Comparison of ENCODE assay signal across 22 cellular contexts in genomic region chr7:90771281-90771680, GRCh38.
DNase-seq lines count a peak whose midpoint lies in the region; ATAC-seq and TF ChIP-seq lines count a peak whose summit lies in the region.
"Had no signal": no experiment of that assay in that cellular context is flagged by ENCODE, and none has a peak within 500 bp of the region (broad histone marks: within the 10 kb centered on the region; RNA-seq: fewer than 3 reads in every experiment).

No MANE protein-coding gene starts in this region.

- H3K4me3 ChIP-seq in AG10803 (ENCODE audit: low read length) (no peak overlapping the region), choroid plexus epithelial cell (ENCODE audit: low read depth, low read length) (no peak overlapping the region), A673 (ENCODE audit: low read depth, low read length, poor library complexity, severe bottlenecking) (no peak overlapping the region)
- H3K4me3 ChIP-seq: A549, ascending aorta, esophagus muscularis mucosa, heart right ventricle, left ventricle myocardium inferior had no signal

- intact Hi-C loops in A673 (cut with micrococcal nuclease; ENCODE audit: unreplicated experiment), result no loop called here

- H3K4me1 ChIP-seq in A673 (ENCODE audit: insufficient read depth, low read length, poor library complexity, severe bottlenecking), result peaks cover 52% of the 10 kb centered on the region
- H3K4me1 ChIP-seq: A549, ascending aorta, esophagus muscularis mucosa had no signal

- peaks cover 1% of the 10 kb centered on the region for H3K27me3 Mint-ChIP-seq in HFFc6 (ENCODE audit: insufficient read depth)
- H3K27me3 Mint-ChIP-seq in nephron (ENCODE audit: low read depth), result no peaks in the 10 kb centered on the region
- H3K27me3 Mint-ChIP-seq: CD4-positive, alpha-beta T cell had no signal

- peaks cover 40% of the 10 kb centered on the region for H3K4me1 Mint-ChIP-seq in HFFc6 (ENCODE audit: low read depth)
- peaks cover 58% of the 10 kb centered on the region for H3K4me1 Mint-ChIP-seq in nephron

- ATAC-seq in GM21737 (IDR thresholded peaks at IDR 0.05; ENCODE audit: unreplicated experiment), result no peak
- ATAC-seq: A549, heart right ventricle had no signal

- H3K36me3 Mint-ChIP-seq in HFFc6 (ENCODE audit: low read depth) (peaks cover 26% of the 10 kb centered on the region), nephron (ENCODE audit: low read depth) (peaks cover 17% of the 10 kb centered on the region)

- H3K9me3 Mint-ChIP-seq in HFFc6 (peaks cover 16% of the 10 kb centered on the region), nephron (no peaks in the 10 kb centered on the region)

- POLR2A ChIA-PET in A673 (lab: Charles Lee; ENCODE audit: low non-redundant PET), result no interaction called here

- peak overlapping the region; percentile 10 for H3K27ac Mint-ChIP-seq in HFFc6
- H3K27ac Mint-ChIP-seq in nephron, result peak overlapping the region; percentile 14 to 37 (median 29)
- H3K27ac Mint-ChIP-seq: CD4-positive, alpha-beta T cell had no signal

- no peaks in the 10 kb centered on the region for H3K27me3 ChIP-seq in A673 (replicated peaks; ENCODE audit: insufficient read depth, low read depth, low read length, poor library complexity)
- H3K27me3 ChIP-seq: ascending aorta, esophagus muscularis mucosa, heart right ventricle had no signal

- no peak overlapping the region for H3K27ac ChIP-seq in A673 (ENCODE audit: low read depth, low read length, poor library complexity, severe bottlenecking)
- H3K27ac ChIP-seq: A549, ascending aorta, esophagus muscularis mucosa, heart right ventricle, left ventricle myocardium inferior had no signal

- peaks cover 3% of the 10 kb centered on the region for H3K36me3 ChIP-seq in A673 (ENCODE audit: insufficient read depth, low read length, poor library complexity, severe bottlenecking)
- H3K36me3 ChIP-seq: ascending aorta, esophagus muscularis mucosa had no signal

- H3K4me3 Mint-ChIP-seq in HFFc6 (no peak overlapping the region), nephron (no peak overlapping the region)
- H3K4me3 Mint-ChIP-seq: CD4-positive, alpha-beta T cell had no signal

- peak; percentile 74 for DNase-seq in AG10803 (ENCODE audit: low read depth)
- peak; percentile 60 for DNase-seq in HFFc6
- DNase-seq in choroid plexus epithelial cell (ENCODE audit: low read depth), result peak; percentile 83
- DNase-seq in occipital lobe (lab: John Stamatoyannopoulos, UW), result no peak
- no peak for DNase-seq in GM20000 (ENCODE audit: low spot score)
- no peak for DNase-seq in A673 (ENCODE audit: low spot score)
- DNase-seq: activated CD4-positive, alpha-beta T cell treated with anti-CD3 and anti-CD28 coated beads for 1 hour; activated naive CD4-positive, alpha-beta T cell treated with anti-CD3 and anti-CD28 coated beads, Interleukin-2, amount 50 U/mL, for 16 hours; activated T-cell treated with anti-CD3 and anti-CD28 coated beads, Interleukin-2, amount 50 U/mL, for 48 hours; CD4-positive, alpha-beta T cell; effector memory CD4-positive, alpha-beta T cell; heart right ventricle; left ventricle myocardium inferior; NCI-H1417 treated with DMSO at 0.1 percent for 48 hours; NCI-H69; retina; stimulated activated CD4-positive, alpha-beta T cell treated with anti-CD3 and anti-CD28 coated beads, Interleukin-12 subunit alpha, Interleukin-12 subunit beta, amount 100 ng/mL, for 4 hours had no signal

- TF ChIP-seq CTCF in AG10803 (conservative IDR thresholded peaks at IDR 0.05; ENCODE audit: low read length), result no peak
- no peak for TF ChIP-seq CTCF in HFFc6 (IDR thresholded peaks at IDR 0.05)
- TF ChIP-seq CTCF in choroid plexus epithelial cell (conservative IDR thresholded peaks at IDR 0.05; ENCODE audit: low read depth, low read length), result no peak
- no peak for TF ChIP-seq CTCF in nephron (IDR thresholded peaks at IDR 0.05; ENCODE audit: unreplicated experiment in 3 of 3)
- no peak for TF ChIP-seq CTCF in GM20000 (IDR thresholded peaks at IDR 0.05; ENCODE audit: extremely low read depth, missing control alignments)
- TF ChIP-seq CTCF in A673 (conservative IDR thresholded peaks at IDR 0.05; ENCODE audit: low read depth, low read length), result no peak

- H3K9me3 ChIP-seq in A673 (ENCODE audit: low read depth, low read length, poor library complexity, severe bottlenecking), result no peaks in the 10 kb centered on the region
- H3K9me3 ChIP-seq: A549, ascending aorta, esophagus muscularis mucosa had no signal

- no TSS peak for BruUV-seq in A673 (replicated peaks; lab: Mats Ljungman, UMichigan)

- CTCF ChIA-PET in A673 (lab: Charles Lee), result no interaction called here

Comparison
In these comparisons a context has a peak if more than half of its experiments do, and no peak if none do; other contexts are left out.
1. DNase-seq: peak in AG10803 (single experiment), HFFc6 (single experiment) and choroid plexus epithelial cell (single experiment); none in occipital lobe (single experiment), GM20000 (single experiment) and A673 (single experiment).